Comparison of ENCODE assay signal across 1 cellular context in the genomic region with DNA sequence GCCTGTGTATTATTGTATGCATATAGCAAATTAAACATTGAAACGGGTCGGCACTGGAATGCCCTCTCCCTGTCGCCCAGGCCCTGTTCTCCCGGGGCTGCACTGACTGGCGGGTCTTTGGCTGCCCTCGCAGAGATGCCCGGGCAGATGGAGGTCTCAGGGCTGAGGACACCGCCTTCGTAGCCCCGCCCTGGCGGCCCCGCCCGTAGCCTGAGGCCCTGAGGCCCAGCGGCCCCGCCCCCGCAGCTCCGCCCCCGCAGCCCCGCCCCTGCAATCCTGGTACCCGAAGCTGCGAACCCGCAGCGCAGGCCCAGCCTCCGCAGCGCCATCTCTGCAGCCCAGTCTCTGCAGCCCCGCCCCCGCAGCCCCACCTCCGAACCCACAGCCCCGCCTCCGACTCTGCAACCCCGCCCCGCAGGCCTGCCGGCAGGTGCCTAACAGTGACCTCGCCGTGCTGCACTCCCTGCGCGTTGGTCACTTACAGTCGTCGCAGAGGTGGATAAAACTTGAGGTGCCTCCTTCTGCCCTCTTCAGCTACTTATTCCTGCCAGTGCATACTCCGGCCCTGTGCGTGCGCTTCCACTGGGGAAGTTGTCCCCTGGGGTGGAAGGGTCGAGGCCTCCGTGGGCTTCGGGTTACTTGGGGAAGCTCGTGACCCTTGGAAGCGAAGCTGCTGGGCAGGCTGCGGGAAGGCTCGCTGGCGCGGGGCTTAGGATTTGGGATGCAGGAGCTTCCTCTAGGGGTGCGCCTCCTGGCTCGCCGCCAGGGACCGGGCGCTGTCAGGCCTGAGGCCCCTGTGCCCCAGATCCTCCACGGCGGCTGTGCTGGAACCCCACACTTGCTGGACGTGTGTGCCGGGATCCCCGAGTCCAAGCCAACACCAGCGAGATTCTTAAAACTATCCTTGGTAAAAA.
TF ChIP-seq lines count a peak whose summit lies in the region.

No MANE protein-coding gene starts in this region.

TF ChIP-seq in H1, 55 proteins besides CTCF, POLR2A, EP300 and RAD21:
- peak; percentile 51 for TF ChIP-seq ASH2L (IDR thresholded peaks at IDR 0.05; ENCODE audit: low read length)
- no peak for TF ChIP-seq GTF2F1 (IDR thresholded peaks at IDR 0.05; ENCODE audit: borderline replicate concordance, low read depth, low read length)
- peak; percentile 90; the same call in 1 of the 2 replicates for TF ChIP-seq EGR1 (IDR thresholded peaks at IDR 0.05; ENCODE audit: borderline replicate concordance, low read depth, low read length)
- TF ChIP-seq SIRT6 (IDR thresholded peaks at IDR 0.05; ENCODE audit: low read length) = no peak
- no peak for TF ChIP-seq MAFK (IDR thresholded peaks at IDR 0.05; ENCODE audit: low read depth, low read length)
- no peak for TF ChIP-seq RXRA (IDR thresholded peaks at IDR 0.05; ENCODE audit: insufficient read depth, low read depth, low read length)
- TF ChIP-seq KDM4A (IDR thresholded peaks at IDR 0.05; ENCODE audit: low read depth, low read length, severe bottlenecking) = peak; percentile 62
- no peak for TF ChIP-seq GABPA (IDR thresholded peaks at IDR 0.05; ENCODE audit: borderline replicate concordance, insufficient read depth, low read length)
- no peak for TF ChIP-seq NRF1 (IDR thresholded peaks at IDR 0.05; ENCODE audit: low read depth, low read length)
- TF ChIP-seq TBP (IDR thresholded peaks at IDR 0.05; ENCODE audit: low read depth, low read length) = 0 out of 2 replicates have a peak, but pooled peaks have one; percentile 23
- TF ChIP-seq, protein P1, sequence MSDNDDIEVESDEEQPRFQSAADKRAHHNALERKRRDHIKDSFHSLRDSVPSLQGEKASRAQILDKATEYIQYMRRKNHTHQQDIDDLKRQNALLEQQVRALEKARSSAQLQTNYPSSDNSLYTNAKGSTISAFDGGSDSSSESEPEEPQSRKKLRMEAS (IDR thresholded peaks at IDR 0.05) = peak; percentile 79
- TF ChIP-seq EZH2 (IDR thresholded peaks at IDR 0.05; ENCODE audit: low read depth, low read length, severe bottlenecking) = no peak
- TF ChIP-seq POLR2AphosphoS5 (IDR thresholded peaks at IDR 0.05; ENCODE audit: low read depth, low read length) = 0 out of 2 replicates have a peak, but pooled peaks have one; percentile 23
- TF ChIP-seq KDM1A (IDR thresholded peaks at IDR 0.05; ENCODE audit: borderline replicate concordance, low read length) = no peak
- TF ChIP-seq, protein P2, sequence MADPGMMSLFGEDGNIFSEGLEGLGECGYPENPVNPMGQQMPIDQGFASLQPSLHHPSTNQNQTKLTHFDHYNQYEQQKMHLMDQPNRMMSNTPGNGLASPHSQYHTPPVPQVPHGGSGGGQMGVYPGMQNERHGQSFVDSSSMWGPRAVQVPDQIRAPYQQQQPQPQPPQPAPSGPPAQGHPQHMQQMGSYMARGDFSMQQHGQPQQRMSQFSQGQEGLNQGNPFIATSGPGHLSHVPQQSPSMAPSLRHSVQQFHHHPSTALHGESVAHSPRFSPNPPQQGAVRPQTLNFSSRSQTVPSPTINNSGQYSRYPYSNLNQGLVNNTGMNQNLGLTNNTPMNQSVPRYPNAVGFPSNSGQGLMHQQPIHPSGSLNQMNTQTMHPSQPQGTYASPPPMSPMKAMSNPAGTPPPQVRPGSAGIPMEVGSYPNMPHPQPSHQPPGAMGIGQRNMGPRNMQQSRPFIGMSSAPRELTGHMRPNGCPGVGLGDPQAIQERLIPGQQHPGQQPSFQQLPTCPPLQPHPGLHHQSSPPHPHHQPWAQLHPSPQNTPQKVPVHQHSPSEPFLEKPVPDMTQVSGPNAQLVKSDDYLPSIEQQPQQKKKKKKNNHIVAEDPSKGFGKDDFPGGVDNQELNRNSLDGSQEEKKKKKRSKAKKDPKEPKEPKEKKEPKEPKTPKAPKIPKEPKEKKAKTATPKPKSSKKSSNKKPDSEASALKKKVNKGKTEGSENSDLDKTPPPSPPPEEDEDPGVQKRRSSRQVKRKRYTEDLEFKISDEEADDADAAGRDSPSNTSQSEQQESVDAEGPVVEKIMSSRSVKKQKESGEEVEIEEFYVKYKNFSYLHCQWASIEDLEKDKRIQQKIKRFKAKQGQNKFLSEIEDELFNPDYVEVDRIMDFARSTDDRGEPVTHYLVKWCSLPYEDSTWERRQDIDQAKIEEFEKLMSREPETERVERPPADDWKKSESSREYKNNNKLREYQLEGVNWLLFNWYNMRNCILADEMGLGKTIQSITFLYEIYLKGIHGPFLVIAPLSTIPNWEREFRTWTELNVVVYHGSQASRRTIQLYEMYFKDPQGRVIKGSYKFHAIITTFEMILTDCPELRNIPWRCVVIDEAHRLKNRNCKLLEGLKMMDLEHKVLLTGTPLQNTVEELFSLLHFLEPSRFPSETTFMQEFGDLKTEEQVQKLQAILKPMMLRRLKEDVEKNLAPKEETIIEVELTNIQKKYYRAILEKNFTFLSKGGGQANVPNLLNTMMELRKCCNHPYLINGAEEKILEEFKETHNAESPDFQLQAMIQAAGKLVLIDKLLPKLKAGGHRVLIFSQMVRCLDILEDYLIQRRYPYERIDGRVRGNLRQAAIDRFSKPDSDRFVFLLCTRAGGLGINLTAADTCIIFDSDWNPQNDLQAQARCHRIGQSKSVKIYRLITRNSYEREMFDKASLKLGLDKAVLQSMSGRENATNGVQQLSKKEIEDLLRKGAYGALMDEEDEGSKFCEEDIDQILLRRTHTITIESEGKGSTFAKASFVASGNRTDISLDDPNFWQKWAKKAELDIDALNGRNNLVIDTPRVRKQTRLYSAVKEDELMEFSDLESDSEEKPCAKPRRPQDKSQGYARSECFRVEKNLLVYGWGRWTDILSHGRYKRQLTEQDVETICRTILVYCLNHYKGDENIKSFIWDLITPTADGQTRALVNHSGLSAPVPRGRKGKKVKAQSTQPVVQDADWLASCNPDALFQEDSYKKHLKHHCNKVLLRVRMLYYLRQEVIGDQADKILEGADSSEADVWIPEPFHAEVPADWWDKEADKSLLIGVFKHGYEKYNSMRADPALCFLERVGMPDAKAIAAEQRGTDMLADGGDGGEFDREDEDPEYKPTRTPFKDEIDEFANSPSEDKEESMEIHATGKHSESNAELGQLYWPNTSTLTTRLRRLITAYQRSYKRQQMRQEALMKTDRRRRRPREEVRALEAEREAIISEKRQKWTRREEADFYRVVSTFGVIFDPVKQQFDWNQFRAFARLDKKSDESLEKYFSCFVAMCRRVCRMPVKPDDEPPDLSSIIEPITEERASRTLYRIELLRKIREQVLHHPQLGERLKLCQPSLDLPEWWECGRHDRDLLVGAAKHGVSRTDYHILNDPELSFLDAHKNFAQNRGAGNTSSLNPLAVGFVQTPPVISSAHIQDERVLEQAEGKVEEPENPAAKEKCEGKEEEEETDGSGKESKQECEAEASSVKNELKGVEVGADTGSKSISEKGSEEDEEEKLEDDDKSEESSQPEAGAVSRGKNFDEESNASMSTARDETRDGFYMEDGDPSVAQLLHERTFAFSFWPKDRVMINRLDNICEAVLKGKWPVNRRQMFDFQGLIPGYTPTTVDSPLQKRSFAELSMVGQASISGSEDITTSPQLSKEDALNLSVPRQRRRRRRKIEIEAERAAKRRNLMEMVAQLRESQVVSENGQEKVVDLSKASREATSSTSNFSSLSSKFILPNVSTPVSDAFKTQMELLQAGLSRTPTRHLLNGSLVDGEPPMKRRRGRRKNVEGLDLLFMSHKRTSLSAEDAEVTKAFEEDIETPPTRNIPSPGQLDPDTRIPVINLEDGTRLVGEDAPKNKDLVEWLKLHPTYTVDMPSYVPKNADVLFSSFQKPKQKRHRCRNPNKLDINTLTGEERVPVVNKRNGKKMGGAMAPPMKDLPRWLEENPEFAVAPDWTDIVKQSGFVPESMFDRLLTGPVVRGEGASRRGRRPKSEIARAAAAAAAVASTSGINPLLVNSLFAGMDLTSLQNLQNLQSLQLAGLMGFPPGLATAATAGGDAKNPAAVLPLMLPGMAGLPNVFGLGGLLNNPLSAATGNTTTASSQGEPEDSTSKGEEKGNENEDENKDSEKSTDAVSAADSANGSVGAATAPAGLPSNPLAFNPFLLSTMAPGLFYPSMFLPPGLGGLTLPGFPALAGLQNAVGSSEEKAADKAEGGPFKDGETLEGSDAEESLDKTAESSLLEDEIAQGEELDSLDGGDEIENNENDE (IDR thresholded peaks at IDR 0.05; ENCODE audit: insufficient replicate concordance, low read length) = no peak
- TF ChIP-seq CHD1 (IDR thresholded peaks at IDR 0.05; ENCODE audit: low read depth, low read length) = no peak
- no peak for TF ChIP-seq TAF7 (optimal IDR thresholded peaks at IDR 0.05; ENCODE audit: borderline replicate concordance, low read depth, low read length)
- TF ChIP-seq HDAC2 (IDR thresholded peaks at IDR 0.05; ENCODE audit: borderline replicate concordance in 1 of 2, low read depth in 2 of 2, low read length in 2 of 2) = no peak
- TF ChIP-seq, protein P3, sequence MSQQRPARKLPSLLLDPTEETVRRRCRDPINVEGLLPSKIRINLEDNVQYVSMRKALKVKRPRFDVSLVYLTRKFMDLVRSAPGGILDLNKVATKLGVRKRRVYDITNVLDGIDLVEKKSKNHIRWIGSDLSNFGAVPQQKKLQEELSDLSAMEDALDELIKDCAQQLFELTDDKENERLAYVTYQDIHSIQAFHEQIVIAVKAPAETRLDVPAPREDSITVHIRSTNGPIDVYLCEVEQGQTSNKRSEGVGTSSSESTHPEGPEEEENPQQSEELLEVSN (IDR thresholded peaks at IDR 0.05) = peak; percentile 53; the same call in 1 of the 2 replicates
- TF ChIP-seq NANOG (IDR thresholded peaks at IDR 0.05; ENCODE audit: insufficient read depth, low read depth, low read length, poor library complexity, severe bottlenecking) = no peak
- TF ChIP-seq, protein P4, sequence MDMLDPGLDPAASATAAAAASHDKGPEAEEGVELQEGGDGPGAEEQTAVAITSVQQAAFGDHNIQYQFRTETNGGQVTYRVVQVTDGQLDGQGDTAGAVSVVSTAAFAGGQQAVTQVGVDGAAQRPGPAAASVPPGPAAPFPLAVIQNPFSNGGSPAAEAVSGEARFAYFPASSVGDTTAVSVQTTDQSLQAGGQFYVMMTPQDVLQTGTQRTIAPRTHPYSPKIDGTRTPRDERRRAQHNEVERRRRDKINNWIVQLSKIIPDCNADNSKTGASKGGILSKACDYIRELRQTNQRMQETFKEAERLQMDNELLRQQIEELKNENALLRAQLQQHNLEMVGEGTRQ (IDR thresholded peaks at IDR 0.05; ENCODE audit: low read length) = no peak
TF ChIP-seq in H1: peak in this region for 7.
